1 cellular context compared by ENCODE assay signal in the genomic region with DNA sequence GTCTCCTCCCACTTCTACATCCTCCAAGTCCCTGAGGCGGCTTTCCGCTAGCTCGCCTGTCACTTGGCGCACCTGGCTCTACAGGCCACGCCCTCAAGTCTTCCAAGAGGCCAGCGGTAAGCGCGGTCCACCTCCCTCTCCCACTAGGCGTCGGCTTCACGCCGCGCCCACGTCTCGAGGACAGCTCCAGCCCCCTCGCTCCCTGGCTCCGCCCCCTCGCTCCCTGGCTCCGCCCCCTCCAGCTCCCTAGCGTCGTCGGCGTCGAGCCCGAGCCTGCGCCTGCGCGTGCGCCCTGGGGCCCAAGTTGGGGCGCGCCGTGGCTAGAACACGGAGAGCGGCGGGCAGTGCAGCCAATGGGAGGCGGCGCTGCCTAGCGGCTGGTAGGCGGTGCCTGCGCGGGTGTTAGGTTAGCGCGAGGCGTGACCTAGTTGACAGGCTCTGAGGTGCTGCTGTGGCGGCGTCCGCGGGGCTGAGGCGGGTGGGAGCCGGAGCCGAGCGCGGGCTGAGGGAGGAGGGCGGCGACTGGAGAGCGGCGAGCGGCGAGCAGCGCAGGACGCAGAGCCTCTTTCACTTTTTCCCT.
TF ChIP-seq lines count a peak whose summit lies in the region.

Gene MACROD2, plus strand, starts transcription at position 431 of the 580 bp plus-strand sequence.

TF ChIP-seq in Ishikawa, 13 proteins besides CTCF, POLR2A, EP300 and RAD21 (continued from another document):
- TF ChIP-seq REST (IDR thresholded peaks at IDR 0.05; ENCODE audit: low read depth) (no peak), CEBPB (IDR thresholded peaks at IDR 0.05) (no peak), YY1 (IDR thresholded peaks at IDR 0.05; ENCODE audit: low read depth) (no peak; the same call in 1 of the 2 replicates), FOXM1 (IDR thresholded peaks at IDR 0.05; ENCODE audit: borderline replicate concordance, low read depth) (no peak)
- TF ChIP-seq, protein P1, sequence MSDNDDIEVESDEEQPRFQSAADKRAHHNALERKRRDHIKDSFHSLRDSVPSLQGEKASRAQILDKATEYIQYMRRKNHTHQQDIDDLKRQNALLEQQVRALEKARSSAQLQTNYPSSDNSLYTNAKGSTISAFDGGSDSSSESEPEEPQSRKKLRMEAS (IDR thresholded peaks at IDR 0.05), result peak; percentile 84
